ENCODE assay signal across 26 cellular contexts in the genomic region with DNA sequence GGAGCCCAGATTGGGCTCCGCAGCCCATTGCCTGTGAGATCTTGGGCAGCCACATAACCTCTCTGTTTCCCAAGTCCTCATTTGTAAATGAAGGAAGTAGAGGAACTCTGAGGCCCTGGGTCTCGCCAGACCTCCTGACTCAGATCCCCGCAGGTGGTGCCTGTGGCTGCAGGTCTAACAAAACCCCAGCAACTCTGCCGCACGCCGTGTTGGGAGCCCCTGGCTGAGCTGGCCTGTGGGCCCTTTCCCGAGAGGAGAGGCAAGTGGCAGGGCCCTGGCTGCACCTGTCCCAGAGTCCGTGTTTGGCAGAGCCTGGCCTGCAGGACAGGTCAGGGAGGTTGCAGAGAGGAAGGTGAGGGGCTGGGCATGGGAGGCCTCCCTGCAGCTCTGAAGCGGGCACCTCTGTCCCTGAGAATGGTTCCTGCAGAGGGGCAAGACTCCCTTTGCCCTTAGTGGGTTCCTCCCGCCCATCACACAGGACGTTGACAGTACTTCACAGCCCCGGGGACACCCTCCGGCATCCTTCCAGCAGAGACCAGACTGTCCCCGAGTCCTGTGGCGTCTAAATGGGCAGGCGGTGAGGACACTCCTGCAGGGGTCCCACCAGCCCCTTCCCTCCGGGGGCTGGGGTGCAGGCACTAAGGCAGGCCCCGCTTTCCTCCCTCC.
DNase-seq lines count a peak whose midpoint lies in the region; ATAC-seq and TF ChIP-seq lines count a peak whose summit lies in the region.
"Had no signal": no experiment of that assay in that cellular context is flagged by ENCODE, and none has a peak within 500 bp of the region (broad histone marks: within the 10 kb centered on the region; RNA-seq: fewer than 3 reads in every experiment).

No MANE protein-coding gene starts in this region.

- H3K4me3 ChIP-seq in right atrium auricular region (no peak overlapping the region), HUES48 (ENCODE audit: low read depth, low read length) (no peak overlapping the region), iPS-20b (ENCODE audit: low read length) (no peak overlapping the region), sigmoid colon (no peak overlapping the region), tibial artery (no peak overlapping the region)
- H3K4me3 ChIP-seq: dorsolateral prefrontal cortex, gastrocnemius medialis, GM23248, left lung, MG63, PC-9, psoas muscle, upper lobe of left lung had no signal

- H3K4me1 ChIP-seq in right atrium auricular region = peaks cover 0 to 4% of the 10 kb centered on the region in 2 donors
- peaks cover 13% of the 10 kb centered on the region; the same call in 1 of the 2 replicates for H3K4me1 ChIP-seq in HUES48 (ENCODE audit: control insufficient read depth, insufficient read depth, low read length)
- H3K4me1 ChIP-seq in iPS-20b (ENCODE audit: insufficient read depth, low read length) = peaks cover 7% of the 10 kb centered on the region; the same call in 1 of the 2 replicates
- H3K4me1 ChIP-seq in sigmoid colon = no peaks in the 10 kb centered on the region
- H3K4me1 ChIP-seq in tibial artery = peaks cover 0 to 3% (median 0%) of the 10 kb centered on the region in 4 donors
- H3K4me1 ChIP-seq: gastrocnemius medialis, left lung, psoas muscle had no signal

- no peaks in the 10 kb centered on the region for H3K36me3 Mint-ChIP-seq in HFFc6 (ENCODE audit: low read depth)
- H3K36me3 Mint-ChIP-seq: activated naive CD4-positive, alpha-beta T cell treated with anti-CD3 and anti-CD28 coated beads, Interleukin-2, amount 50 U/mL, for 24 hours; CD4-positive, CD25-positive, alpha-beta regulatory T cell; stimulated activated effector memory CD8-positive, alpha-beta T cell treated with anti-CD3 and anti-CD28 coated beads, Interleukin-12 subunit alpha, Interleukin-12 subunit beta, amount 100 ng/mL, for 72 hours had no signal

- ATAC-seq in Right ventricle myocardium superior (ENCODE audit: poor library complexity) = no peak
- ATAC-seq: gastrocnemius medialis had no signal

- H3K36me3 ChIP-seq in right atrium auricular region (no peaks in the 10 kb centered on the region), HUES48 (ENCODE audit: control insufficient read depth, insufficient read depth, low read length) (peaks cover 32% of the 10 kb centered on the region), iPS-20b (ENCODE audit: insufficient read depth, low read depth, low read length) (peaks cover 14% of the 10 kb centered on the region; the same call in 1 of the 2 replicates), sigmoid colon (no peaks in the 10 kb centered on the region), tibial artery (peaks cover 0 to 24% (median 0%) of the 10 kb centered on the region in 3 donors)
- H3K36me3 ChIP-seq: brain microvascular endothelial cell, gastrocnemius medialis, left lung, MG63, upper lobe of left lung had no signal

- H3K9me3 ChIP-seq in right atrium auricular region = no peaks in the 10 kb centered on the region
- H3K9me3 ChIP-seq in HUES48 (ENCODE audit: control insufficient read depth, insufficient read depth, low read length) = no peaks in the 10 kb centered on the region
- no peaks in the 10 kb centered on the region for H3K9me3 ChIP-seq in iPS-20b (ENCODE audit: insufficient read depth, low read depth, low read length)
- H3K9me3 ChIP-seq in sigmoid colon = no peaks in the 10 kb centered on the region
- H3K9me3 ChIP-seq in tibial artery = no peaks in the 10 kb centered on the region
- H3K9me3 ChIP-seq: gastrocnemius medialis, left lung, MG63, psoas muscle, upper lobe of left lung had no signal

- no peak overlapping the region for H3K27ac Mint-ChIP-seq in HFFc6
- H3K27ac Mint-ChIP-seq: activated CD4-positive, alpha-beta T cell treated with anti-CD3 and anti-CD28 coated beads for 36 hours; activated CD8-positive, alpha-beta T cell treated with anti-CD3 and anti-CD28 coated beads for 36 hours; activated naive CD4-positive, alpha-beta T cell treated with anti-CD3 and anti-CD28 coated beads, Interleukin-2, amount 50 U/mL, for 24 hours; activated T-helper 17 cell treated with anti-CD3 and anti-CD28 coated beads, Interleukin-2, amount 50 U/mL, for 72 hours; CD4-positive, CD25-positive, alpha-beta regulatory T cell; mesothelial cell of epicardium; stimulated activated effector memory CD8-positive, alpha-beta T cell treated with anti-CD3 and anti-CD28 coated beads, Interleukin-12 subunit alpha, Interleukin-12 subunit beta, amount 100 ng/mL, for 72 hours had no signal

- no peaks in the 10 kb centered on the region for H3K9me3 Mint-ChIP-seq in HFFc6
- H3K9me3 Mint-ChIP-seq: activated CD8-positive, alpha-beta T cell treated with anti-CD3 and anti-CD28 coated beads for 36 hours; activated naive CD4-positive, alpha-beta T cell treated with anti-CD3 and anti-CD28 coated beads, Interleukin-2, amount 50 U/mL, for 24 hours; activated T-helper 17 cell treated with anti-CD3 and anti-CD28 coated beads, Interleukin-2, amount 50 U/mL, for 72 hours; mesothelial cell of epicardium; naive B cell; stimulated activated effector memory CD8-positive, alpha-beta T cell treated with anti-CD3 and anti-CD28 coated beads, Interleukin-12 subunit alpha, Interleukin-12 subunit beta, amount 100 ng/mL, for 72 hours had no signal

- no peak overlapping the region for H3K9ac ChIP-seq in HUES48 (ENCODE audit: low read depth, low read length)
- peak overlapping the region; percentile 27; the same call in 1 of the 2 replicates for H3K9ac ChIP-seq in iPS-20b (ENCODE audit: low read depth, low read length)
- H3K9ac ChIP-seq: GM23248, KMS-11 had no signal

- TF ChIP-seq POLR2A in sigmoid colon (IDR thresholded peaks at IDR 0.05) = no peak

- peak; percentile 14 for DNase-seq in Right ventricle myocardium superior
- no peak for DNase-seq in right atrium auricular region (ENCODE audit: low spot score)
- peak; percentile 48 for DNase-seq in sigmoid colon
- no peak for DNase-seq in HFFc6
- DNase-seq in HCEC 1CT = no peak
- no peak for DNase-seq in tibial artery
- DNase-seq: gastrocnemius medialis had no signal

- intact Hi-C loops in Right ventricle myocardium superior (cut with DNase I) (loop anchor here (5.0 kb wide), 1 partner anchor 277 kb away; no protein-coding TSS in a partner anchor), sigmoid colon (cut with DNase I) (loop anchor here (5.0 kb wide), 1 partner anchor 277 kb away; no protein-coding TSS in a partner anchor), tibial artery (cut with DNase I; ENCODE audit: low total_unique reads) (no loop called here)

- H3K27me3 ChIP-seq in right atrium auricular region (no peaks in the 10 kb centered on the region), HUES48 (ENCODE audit: control insufficient read depth, insufficient read depth, low read length) (no peaks in the 10 kb centered on the region), iPS-20b (ENCODE audit: insufficient read depth, low read length) (no peaks in the 10 kb centered on the region), sigmoid colon (peaks cover 0 to 24% (median 10%) of the 10 kb centered on the region in 3 donors), tibial artery (peaks cover 0 to 17% of the 10 kb centered on the region in 2 donors)
- H3K27me3 ChIP-seq: brain microvascular endothelial cell, upper lobe of left lung had no signal

- WGBS in sigmoid colon, 2 donors = 76 to 82% methylated on average over 18 of the region's 18 CpGs

- H3K27ac ChIP-seq in right atrium auricular region (no peak overlapping the region), HUES48 (ENCODE audit: low read depth, low read length) (peak overlapping the region; percentile 33), iPS-20b (ENCODE audit: low read length) (no peak overlapping the region), sigmoid colon (no peak overlapping the region), tibial artery (no peak overlapping the region)
- H3K27ac ChIP-seq: brain microvascular endothelial cell, dorsolateral prefrontal cortex, gastrocnemius medialis, GM23248, KMS-11, left lung, PC-9, psoas muscle, upper lobe of left lung had no signal

- peaks cover 20% of the 10 kb centered on the region for H3K27me3 Mint-ChIP-seq in HFFc6 (ENCODE audit: insufficient read depth)
- H3K27me3 Mint-ChIP-seq: activated CD8-positive, alpha-beta T cell treated with anti-CD3 and anti-CD28 coated beads for 36 hours had no signal

- no peak overlapping the region for H3K4me3 Mint-ChIP-seq in HFFc6
- H3K4me3 Mint-ChIP-seq: activated CD4-positive, alpha-beta T cell treated with anti-CD3 and anti-CD28 coated beads for 36 hours; activated CD8-positive, alpha-beta T cell treated with anti-CD3 and anti-CD28 coated beads for 36 hours; activated naive CD4-positive, alpha-beta T cell treated with anti-CD3 and anti-CD28 coated beads, Interleukin-2, amount 50 U/mL, for 24 hours; activated T-helper 17 cell treated with anti-CD3 and anti-CD28 coated beads, Interleukin-2, amount 50 U/mL, for 72 hours; CD4-positive, CD25-positive, alpha-beta regulatory T cell; mesothelial cell of epicardium; naive B cell; stimulated activated effector memory CD8-positive, alpha-beta T cell treated with anti-CD3 and anti-CD28 coated beads, Interleukin-12 subunit alpha, Interleukin-12 subunit beta, amount 100 ng/mL, for 72 hours had no signal

- TF ChIP-seq CTCF in right atrium auricular region (IDR thresholded peaks at IDR 0.05) (no peak), sigmoid colon (IDR thresholded peaks at IDR 0.05) (no peak), HFFc6 (IDR thresholded peaks at IDR 0.05) (no peak), tibial artery (IDR thresholded peaks at IDR 0.05) (no peak)

- H3K4me1 Mint-ChIP-seq in HFFc6 (ENCODE audit: low read depth) = no peaks in the 10 kb centered on the region
- H3K4me1 Mint-ChIP-seq: activated CD4-positive, alpha-beta T cell treated with anti-CD3 and anti-CD28 coated beads for 36 hours; activated naive CD4-positive, alpha-beta T cell treated with anti-CD3 and anti-CD28 coated beads, Interleukin-2, amount 50 U/mL, for 24 hours; activated T-helper 17 cell treated with anti-CD3 and anti-CD28 coated beads, Interleukin-2, amount 50 U/mL, for 72 hours; mesothelial cell of epicardium; naive B cell; stimulated activated effector memory CD8-positive, alpha-beta T cell treated with anti-CD3 and anti-CD28 coated beads, Interleukin-12 subunit alpha, Interleukin-12 subunit beta, amount 100 ng/mL, for 72 hours had no signal

- no peak for TF ChIP-seq EP300 in sigmoid colon (IDR thresholded peaks at IDR 0.05)

Comparison
In these comparisons a context has a peak if more than half of its experiments do, and no peak if none do; other contexts are left out.
1. DNase-seq: peak in Right ventricle myocardium superior (single experiment) and sigmoid colon (single experiment); none in right atrium auricular region (single experiment), HFFc6 (single experiment), HCEC 1CT (single experiment) and tibial artery (0 of 2).